2 cellular contexts compared by ENCODE assay signal in the genomic region with DNA sequence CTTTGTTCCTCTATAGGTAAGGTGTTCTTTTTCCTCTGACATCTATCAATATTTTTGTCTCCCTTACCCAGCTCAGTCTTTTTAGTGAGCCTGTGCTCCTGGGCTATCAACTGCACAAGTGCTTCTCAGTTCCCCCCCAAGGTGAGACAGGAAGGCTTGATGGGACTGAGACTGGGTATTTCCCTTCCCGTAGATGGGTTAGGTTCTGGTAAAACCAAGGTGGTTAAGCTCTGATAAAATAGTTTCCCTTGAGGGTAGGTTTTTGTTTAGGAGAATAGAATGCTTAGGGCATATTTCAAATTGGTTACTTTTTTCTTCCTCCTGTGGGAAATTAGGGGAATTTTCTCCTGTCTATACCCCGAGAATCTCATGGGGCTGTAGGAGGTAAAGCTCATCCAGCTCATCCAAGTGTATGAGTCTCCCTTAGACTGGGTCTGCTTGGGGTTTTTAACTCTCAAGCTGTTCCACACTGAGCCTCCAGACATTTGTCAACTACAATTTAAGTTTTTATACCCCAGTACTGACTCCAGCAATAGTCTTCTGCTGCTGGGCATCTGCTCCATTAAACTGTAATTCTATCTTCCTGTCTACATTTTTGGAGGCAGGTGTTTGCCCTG.
TF ChIP-seq lines count a peak whose summit lies in the region.

No MANE protein-coding gene starts in this region.

TF ChIP-seq in GM12891, 5 proteins besides CTCF, POLR2A, EP300 and RAD21:
- TF ChIP-seq SPI1 (IDR thresholded peaks at IDR 0.05; ENCODE audit: low read depth, low read length): peak; percentile 77
- TF ChIP-seq POLR2AphosphoS5 (IDR thresholded peaks at IDR 0.05; ENCODE audit: low read depth, low read length): no peak

TF ChIP-seq in HepG2, 621 proteins besides CTCF, POLR2A, EP300 and RAD21:
- TF ChIP-seq ZNF75D (CRISPR knock-in tag; IDR thresholded peaks at IDR 0.05; ENCODE audit: borderline replicate concordance): no peak
